1 cellular context compared by ENCODE assay signal in genomic region chr6:66489269-66489987, GRCh38.
TF ChIP-seq lines count a peak whose summit lies in the region.

No MANE protein-coding gene starts in this region.

TF ChIP-seq in HepG2, 621 proteins besides CTCF, POLR2A, EP300 and RAD21 (continued from another document and continues in another):
- TF ChIP-seq ZNF512B (CRISPR knock-in tag; IDR thresholded peaks at IDR 0.05; ENCODE audit: borderline replicate concordance) (no peak), ZNF883 (CRISPR knock-in tag; IDR thresholded peaks at IDR 0.05; ENCODE audit: not compliant biosample characterization) (no peak), DR1 (CRISPR knock-in tag; IDR thresholded peaks at IDR 0.05) (peak; percentile 43; the same call in 1 of the 2 replicates), ZNF543 (CRISPR knock-in tag; IDR thresholded peaks at IDR 0.05) (no peak), NFE2L2 (IDR thresholded peaks at IDR 0.05; ENCODE audit: low read length) (0 out of 2 replicates have a peak, but pooled peaks have one; percentile 15), BORCS8-MEF2B (CRISPR knock-in tag; IDR thresholded peaks at IDR 0.05) (peak; percentile 50; the same call in 1 of the 2 replicates), CCDC6 (CRISPR knock-in tag; IDR thresholded peaks at IDR 0.05) (no peak), HOXA7 (CRISPR knock-in tag; IDR thresholded peaks at IDR 0.05) (no peak), NRL (CRISPR knock-in tag; IDR thresholded peaks at IDR 0.05; ENCODE audit: borderline replicate concordance) (peak; percentile 55; the same call in 1 of the 2 replicates), GMEB1 (CRISPR knock-in tag; IDR thresholded peaks at IDR 0.05; ENCODE audit: borderline replicate concordance) (no peak), KAT7 (CRISPR knock-in tag; IDR thresholded peaks at IDR 0.05; ENCODE audit: borderline replicate concordance) (no peak), ZNF138 (CRISPR knock-in tag; IDR thresholded peaks at IDR 0.05; ENCODE audit: low read depth) (no peak), ETS1 (CRISPR knock-in tag; IDR thresholded peaks at IDR 0.05) (no peak), GLMP (CRISPR knock-in tag; IDR thresholded peaks at IDR 0.05; ENCODE audit: borderline replicate concordance) (no peak), GATA4 (IDR thresholded peaks at IDR 0.05; ENCODE audit: borderline replicate concordance, low read depth) (no peak), ZBTB43 (CRISPR knock-in tag; conservative IDR thresholded peaks at IDR 0.05) (no peak), PAX8 (CRISPR knock-in tag; IDR thresholded peaks at IDR 0.05; ENCODE audit: borderline replicate concordance) (no peak), SAFB2 (CRISPR knock-in tag; IDR thresholded peaks at IDR 0.05; ENCODE audit: borderline replicate concordance, low read depth) (no peak), HNF1B (CRISPR knock-in tag; IDR thresholded peaks at IDR 0.05) (no peak), MIXL1 (CRISPR knock-in tag; IDR thresholded peaks at IDR 0.05) (no peak), ZNF256 (CRISPR knock-in tag; conservative IDR thresholded peaks at IDR 0.05) (no peak), ZBTB7A (CRISPR knock-in tag; IDR thresholded peaks at IDR 0.05) (no peak), ZNF775 (CRISPR knock-in tag; IDR thresholded peaks at IDR 0.05; ENCODE audit: borderline replicate concordance) (no peak), SNRNP70 (IDR thresholded peaks at IDR 0.05; ENCODE audit: low read depth, low read length) (no peak), ZNF430 (CRISPR knock-in tag; IDR thresholded peaks at IDR 0.05) (no peak), HINFP (CRISPR knock-in tag; IDR thresholded peaks at IDR 0.05; ENCODE audit: low read depth) (no peak), ZNF724P (CRISPR knock-in tag; IDR thresholded peaks at IDR 0.05; ENCODE audit: borderline replicate concordance) (no peak), ZNF317 (CRISPR knock-in tag; IDR thresholded peaks at IDR 0.05) (0 out of 2 replicates have a peak, but pooled peaks have one; percentile 28), FOSL2 (CRISPR knock-in tag; IDR thresholded peaks at IDR 0.05) (peak; percentile 84), RBM22 (optimal IDR thresholded peaks at IDR 0.05; ENCODE audit: low read length) (no peak), SRSF1 (optimal IDR thresholded peaks at IDR 0.05; ENCODE audit: low read depth, low read length) (no peak), DNMT3B (CRISPR knock-in tag; conservative IDR thresholded peaks at IDR 0.05) (no peak), THAP9 (CRISPR knock-in tag; IDR thresholded peaks at IDR 0.05; ENCODE audit: borderline replicate concordance) (no peak; the same call in 1 of the 2 replicates), ZNF570 (CRISPR knock-in tag; IDR thresholded peaks at IDR 0.05; ENCODE audit: borderline replicate concordance) (no peak), MLLT10 (CRISPR knock-in tag; IDR thresholded peaks at IDR 0.05) (no peak), ZFX (CRISPR knock-in tag; IDR thresholded peaks at IDR 0.05; ENCODE audit: low read depth) (peak; percentile 40; the same call in 1 of the 2 replicates), PLRG1 (conservative IDR thresholded peaks at IDR 0.05) (no peak), KDM5B (CRISPR knock-in tag; IDR thresholded peaks at IDR 0.05; ENCODE audit: borderline replicate concordance) (peak; percentile 60; the same call in 1 of the 2 replicates), ZNF672 (CRISPR knock-in tag; IDR thresholded peaks at IDR 0.05) (no peak), MYPOP (CRISPR knock-in tag; IDR thresholded peaks at IDR 0.05) (no peak), CAMTA2 (CRISPR knock-in tag; IDR thresholded peaks at IDR 0.05; ENCODE audit: borderline replicate concordance) (no peak), ZFP36L1 (CRISPR knock-in tag; IDR thresholded peaks at IDR 0.05) (no peak), ZNF432 (CRISPR knock-in tag; IDR thresholded peaks at IDR 0.05; ENCODE audit: borderline replicate concordance) (no peak), PHF20 (CRISPR knock-in tag; IDR thresholded peaks at IDR 0.05) (no peak), STAG1 (CRISPR knock-in tag; IDR thresholded peaks at IDR 0.05) (no peak; the same call in 1 of the 2 replicates), HNRNPUL1 (IDR thresholded peaks at IDR 0.05; ENCODE audit: low read depth, low read length) (no peak), PCBP2 (optimal IDR thresholded peaks at IDR 0.05; ENCODE audit: low read depth, low read length, poor library complexity, severe bottlenecking) (no peak), TCF12 (IDR thresholded peaks at IDR 0.05) (no peak), TCF12 (CRISPR knock-in tag; IDR thresholded peaks at IDR 0.05) (0 out of 2 replicates have a peak, but pooled peaks have one; percentile 31), NFYB (CRISPR knock-in tag; IDR thresholded peaks at IDR 0.05) (no peak), ZBTB42 (CRISPR knock-in tag; IDR thresholded peaks at IDR 0.05) (no peak), ZNF501 (CRISPR knock-in tag; IDR thresholded peaks at IDR 0.05) (no peak; the same call in 1 of the 2 replicates), ARID2 (CRISPR knock-in tag; IDR thresholded peaks at IDR 0.05; ENCODE audit: borderline replicate concordance) (no peak), ZBTB37 (CRISPR knock-in tag; IDR thresholded peaks at IDR 0.05) (no peak), DPF2 (CRISPR knock-in tag; IDR thresholded peaks at IDR 0.05; ENCODE audit: borderline replicate concordance, low read depth) (peak; percentile 53; the same call in 1 of the 2 replicates), PITX1 (CRISPR knock-in tag; IDR thresholded peaks at IDR 0.05) (no peak), AKAP8 (CRISPR knock-in tag; IDR thresholded peaks at IDR 0.05) (no peak)
